In the genomic region with DNA sequence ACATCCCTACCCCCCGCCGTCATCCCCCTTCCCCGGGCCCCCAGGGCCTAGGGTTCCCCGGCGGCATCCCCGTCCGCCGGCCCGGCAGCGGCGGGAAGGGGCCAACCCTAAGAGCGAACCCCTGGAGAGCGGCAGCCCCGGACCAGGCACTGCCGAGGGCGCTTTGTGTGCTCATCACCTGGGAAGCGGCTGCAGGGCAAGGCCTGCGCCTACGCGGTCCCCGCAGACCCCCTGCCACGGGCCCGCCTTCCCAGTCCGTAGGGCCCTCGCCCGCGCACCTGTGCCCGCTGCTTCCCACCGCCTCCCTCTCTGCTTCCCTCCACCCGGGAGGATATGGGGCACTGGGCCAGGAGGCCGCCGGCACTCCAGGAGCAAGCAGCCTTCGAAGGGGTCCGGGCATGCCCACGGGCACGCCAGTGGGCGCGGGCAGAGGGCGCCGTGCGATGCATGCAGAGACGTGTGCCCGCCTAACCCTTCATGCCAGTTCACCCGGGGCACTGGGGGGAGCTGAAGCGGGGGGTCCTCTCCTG, we compare ENCODE assay signal across 8 cellular contexts. TPM values are rescaled to one million over a fixed set of nuclear protein-coding genes. Genes with fewer than 3 reads are reported as not detected.
DNase-seq lines count a peak whose midpoint lies in the region; ATAC-seq and TF ChIP-seq lines count a peak whose summit lies in the region.

No MANE protein-coding gene starts in this region.

- no peaks in the 10 kb centered on the region for H3K36me3 ChIP-seq in Panc1 (ENCODE audit: control insufficient read depth, insufficient read depth, low read length)
- H3K36me3 ChIP-seq in left ventricle myocardium inferior, result peaks cover 10% of the 10 kb centered on the region

- no peak for DNase-seq in activated CD4-positive, alpha-beta T cell treated with anti-CD3 and anti-CD28 coated beads, Interleukin-2, amount 10 ng/mL, durations not matched to agents 7 days and 5 days
- DNase-seq in activated CD4-positive, alpha-beta T cell treated with anti-CD3 and anti-CD28 coated beads for 4 hours, result no peak
- no peak for DNase-seq in Panc1 (ENCODE audit: low read depth, low spot score)
- no peak for DNase-seq in left ventricle myocardium inferior
- DNase-seq in stimulated activated naive B cell treated with anti-CD40 and anti-IgM and Interleukin-4, amounts not matched to agents 10 μg/mL and 1 μg/mL and 100 μg/mL, for 72 hours, result no peak
- no peak for DNase-seq in NCI-H2081 (lab: John Stamatoyannopoulos, UW)
- DNase-seq in nephron progenitor cell, result no peak

- CTCF ChIA-PET in activated CD4-positive, alpha-beta T cell treated with anti-CD3 and anti-CD28 coated beads, Interleukin-2, amount 10 ng/mL, durations not matched to agents 7 days and 5 days (lab: Charles Lee), result no interaction called here
- CTCF ChIA-PET in Panc1 (lab: Charles Lee), result no interaction called here

- H3K4me1 Mint-ChIP-seq in activated CD4-positive, alpha-beta T cell treated with anti-CD3 and anti-CD28 coated beads, Interleukin-2, amount 10 ng/mL, durations not matched to agents 7 days and 5 days, result peaks cover 26% of the 10 kb centered on the region
- H3K4me1 Mint-ChIP-seq in stimulated activated naive B cell treated with anti-CD40 and anti-IgM and Interleukin-4, amounts not matched to agents 10 μg/mL and 1 μg/mL and 100 μg/mL, for 72 hours, result peaks cover 14 to 31% of the 10 kb centered on the region in 2 donors
- H3K4me1 Mint-ChIP-seq in nephron progenitor cell, result peaks cover 8% of the 10 kb centered on the region

- H3K9me3 ChIP-seq in Panc1 (ENCODE audit: control insufficient read depth, insufficient read depth, low read depth, low read length) (no peaks in the 10 kb centered on the region), left ventricle myocardium inferior (replicated peaks) (no peaks in the 10 kb centered on the region)

- H3K27ac Mint-ChIP-seq in activated CD4-positive, alpha-beta T cell treated with anti-CD3 and anti-CD28 coated beads, Interleukin-2, amount 10 ng/mL, durations not matched to agents 7 days and 5 days, result peak overlapping the region; percentile 87
- H3K27ac Mint-ChIP-seq in stimulated activated naive B cell treated with anti-CD40 and anti-IgM and Interleukin-4, amounts not matched to agents 10 μg/mL and 1 μg/mL and 100 μg/mL, for 72 hours, result peak overlapping the region; percentile 26
- H3K27ac Mint-ChIP-seq in nephron progenitor cell, result no peak overlapping the region

- POLR2A ChIA-PET in activated CD4-positive, alpha-beta T cell treated with anti-CD3 and anti-CD28 coated beads, Interleukin-2, amount 10 ng/mL, durations not matched to agents 7 days and 5 days (lab: Charles Lee), result no interaction called here
- POLR2A ChIA-PET in Panc1 (lab: Charles Lee), result no interaction called here

- intact Hi-C loops in Panc1 (cut with micrococcal nuclease; ENCODE audit: unreplicated experiment), result no loop called here
- intact Hi-C loops in left ventricle myocardium inferior (cut with micrococcal nuclease), result no loop called here

- TF ChIP-seq CTCF in Panc1 (IDR thresholded peaks at IDR 0.05) (no peak), left ventricle myocardium inferior (IDR thresholded peaks at IDR 0.05; ENCODE audit: borderline replicate concordance) (no peak), nephron progenitor cell (IDR thresholded peaks at IDR 0.05) (no peak)

- peak overlapping the region; percentile 59 to 81 for H3K4me3 ChIP-seq in Panc1 (ENCODE audit: low read depth in 2 of 2, low read length in 2 of 2)
- H3K4me3 ChIP-seq in left ventricle myocardium inferior, result peak overlapping the region; percentile 87

- H3K27ac ChIP-seq in Panc1 (ENCODE audit: low read length) (peak overlapping the region; percentile 68), left ventricle myocardium inferior (replicated peaks) (peak overlapping the region; percentile 95)

- peaks cover 24% of the 10 kb centered on the region for H3K36me3 Mint-ChIP-seq in activated CD4-positive, alpha-beta T cell treated with anti-CD3 and anti-CD28 coated beads, Interleukin-2, amount 10 ng/mL, durations not matched to agents 7 days and 5 days (ENCODE audit: low read depth)
- H3K36me3 Mint-ChIP-seq in stimulated activated naive B cell treated with anti-CD40 and anti-IgM and Interleukin-4, amounts not matched to agents 10 μg/mL and 1 μg/mL and 100 μg/mL, for 72 hours, result peaks cover 13 to 14% of the 10 kb centered on the region in 2 donors
- H3K36me3 Mint-ChIP-seq in nephron progenitor cell (ENCODE audit: low read depth), result no peaks in the 10 kb centered on the region

- no peaks in the 10 kb centered on the region for H3K9me3 Mint-ChIP-seq in activated CD4-positive, alpha-beta T cell treated with anti-CD3 and anti-CD28 coated beads, Interleukin-2, amount 10 ng/mL, durations not matched to agents 7 days and 5 days
- H3K9me3 Mint-ChIP-seq in stimulated activated naive B cell treated with anti-CD40 and anti-IgM and Interleukin-4, amounts not matched to agents 10 μg/mL and 1 μg/mL and 100 μg/mL, for 72 hours, result no peaks in the 10 kb centered on the region
- peaks cover 36% of the 10 kb centered on the region for H3K9me3 Mint-ChIP-seq in nephron progenitor cell

- H3K4me1 ChIP-seq in Panc1 (ENCODE audit: control insufficient read depth, insufficient read depth, low read length), result peaks cover 41% of the 10 kb centered on the region
- peaks cover 61% of the 10 kb centered on the region for H3K4me1 ChIP-seq in left ventricle myocardium inferior

- ATAC-seq in Panc1, result peak; percentile 3
- peak; percentile 9 to 10 for ATAC-seq in stimulated activated naive B cell treated with anti-CD40 and anti-IgM and Interleukin-4, amounts not matched to agents 10 μg/mL and 1 μg/mL and 100 μg/mL, for 72 hours (replicated peaks)
- no peak for ATAC-seq in GM21737 (IDR thresholded peaks at IDR 0.05; ENCODE audit: unreplicated experiment)

- no peaks in the 10 kb centered on the region for H3K27me3 Mint-ChIP-seq in activated CD4-positive, alpha-beta T cell treated with anti-CD3 and anti-CD28 coated beads, Interleukin-2, amount 10 ng/mL, durations not matched to agents 7 days and 5 days
- H3K27me3 Mint-ChIP-seq in stimulated activated naive B cell treated with anti-CD40 and anti-IgM and Interleukin-4, amounts not matched to agents 10 μg/mL and 1 μg/mL and 100 μg/mL, for 72 hours, result no peaks in the 10 kb centered on the region
- H3K27me3 Mint-ChIP-seq in nephron progenitor cell (ENCODE audit: low read depth, poor library complexity), result no peaks in the 10 kb centered on the region

- in situ Hi-C loops in Panc1 (cut with HindIII; ENCODE audit: low pct_unique_long_range_greater_than_20kb, low sequenced_read_pairs), result no loop called here

- peak overlapping the region; percentile 76 for H3K4me3 Mint-ChIP-seq in activated CD4-positive, alpha-beta T cell treated with anti-CD3 and anti-CD28 coated beads, Interleukin-2, amount 10 ng/mL, durations not matched to agents 7 days and 5 days
- peak overlapping the region; percentile 82 to 94 for H3K4me3 Mint-ChIP-seq in stimulated activated naive B cell treated with anti-CD40 and anti-IgM and Interleukin-4, amounts not matched to agents 10 μg/mL and 1 μg/mL and 100 μg/mL, for 72 hours
- no peak overlapping the region for H3K4me3 Mint-ChIP-seq in nephron progenitor cell

- no TSS peak for BruUV-seq in Panc1 (replicated peaks; lab: Mats Ljungman, UMichigan)

- no peaks in the 10 kb centered on the region for H3K27me3 ChIP-seq in Panc1 (ENCODE audit: control insufficient read depth, insufficient read depth, low read length)
- H3K27me3 ChIP-seq in left ventricle myocardium inferior (ENCODE audit: low read depth), result no peaks in the 10 kb centered on the region

RNA-seq across cellular contexts. Expression of a gene that starts 2.6 kb away (rescaled TPM):
- 1,000 to 10,000 TPM; 1,440 to 1,524 TPM for total RNA-seq in activated CD4-positive, alpha-beta T cell treated with anti-CD3 and anti-CD28 coated beads, Interleukin-2, amount 10 ng/mL, durations not matched to agents 7 days and 5 days
- total RNA-seq in Panc1 (2021; ENCODE audit: unreplicated experiment) (920 TPM), left ventricle myocardium inferior (225 TPM)
- 914 TPM for polyA plus RNA-seq in Panc1 (2012; ENCODE audit: insufficient read length)

RNA-seq across cellular contexts. Expression of a gene that starts 7.3 kb away (rescaled TPM):
- 10 to 100 TPM; 52.1 to 59.9 TPM for total RNA-seq in activated CD4-positive, alpha-beta T cell treated with anti-CD3 and anti-CD28 coated beads, Interleukin-2, amount 10 ng/mL, durations not matched to agents 7 days and 5 days
- 178 TPM for total RNA-seq in Panc1 (2021; ENCODE audit: unreplicated experiment)
- polyA plus RNA-seq in Panc1 (2012; ENCODE audit: insufficient read length), result 209 TPM
- 55.6 TPM for total RNA-seq in left ventricle myocardium inferior

RNA-seq across cellular contexts. Expression of a gene that starts 26.3 kb away (rescaled TPM):
- total RNA-seq in activated CD4-positive, alpha-beta T cell treated with anti-CD3 and anti-CD28 coated beads, Interleukin-2, amount 10 ng/mL, durations not matched to agents 7 days and 5 days, result 1,000 to 10,000 TPM; 1,884 to 2,727 TPM
- total RNA-seq in Panc1 (2021; ENCODE audit: unreplicated experiment) (2,466 TPM), left ventricle myocardium inferior (1,850 TPM)
- 2,477 TPM for polyA plus RNA-seq in Panc1 (2012; ENCODE audit: insufficient read length)

RNA-seq across cellular contexts. Expression of a gene that starts 37.2 kb away (rescaled TPM):
- 10 to 100 TPM; 21.8 to 24.3 TPM for total RNA-seq in activated CD4-positive, alpha-beta T cell treated with anti-CD3 and anti-CD28 coated beads, Interleukin-2, amount 10 ng/mL, durations not matched to agents 7 days and 5 days
- total RNA-seq in Panc1 (2021; ENCODE audit: unreplicated experiment) (60.4 TPM), left ventricle myocardium inferior (56.3 TPM)
- polyA plus RNA-seq in Panc1 (2012; ENCODE audit: insufficient read length), result 104 TPM

RNA-seq across cellular contexts. Expression of a gene that starts 39.5 kb away (rescaled TPM):
- total RNA-seq in activated CD4-positive, alpha-beta T cell treated with anti-CD3 and anti-CD28 coated beads, Interleukin-2, amount 10 ng/mL, durations not matched to agents 7 days and 5 days, result 100 to 1,000 TPM in 1 of 2 experiments, 10 to 100 TPM in 1; 86.6 to 104 TPM
- total RNA-seq in Panc1 (2021; ENCODE audit: unreplicated experiment), result 113 TPM
- 123 TPM for polyA plus RNA-seq in Panc1 (2012; ENCODE audit: insufficient read length)
- total RNA-seq in left ventricle myocardium inferior, result 39.8 TPM
